8 cellular contexts compared by ENCODE assay signal in genomic region chr17:29613371-29613837, GRCh38. TPM values are rescaled to one million over a fixed set of nuclear protein-coding genes. Genes with fewer than 3 reads are reported as not detected.
DNase-seq lines count a peak whose midpoint lies in the region; ATAC-seq and TF ChIP-seq lines count a peak whose summit lies in the region.

No MANE protein-coding gene starts in this region.

- H3K4me3 ChIP-seq in HL-60 (replicated peaks; ENCODE audit: insufficient read depth, low read length) (no peak overlapping the region), esophagus squamous epithelium (peak overlapping the region in 3 of 4 donors; percentile 13 to 57 (median 32)), muscle layer of colon (ENCODE audit: low read depth in 1 of 2, low read length in 2 of 2) (peak overlapping the region; percentile 20 to 58)

- DNase-seq in AG09319 (ENCODE audit: extremely low read depth, low read depth): no peak
- peak in 1 of 2 experiments; percentile 72 for DNase-seq in HL-60 (ENCODE audit: low read depth in 1 of 2, low spot score in 1 of 2)
- peak; percentile 87 for DNase-seq in activated T-cell treated with anti-CD3 and anti-CD28 coated beads for 4 hours
- DNase-seq in esophagus squamous epithelium (lab: John Stamatoyannopoulos, UW): peak; percentile 59
- peak; percentile 95 to 97 for DNase-seq in stimulated activated CD8-positive, alpha-beta memory T cell treated with anti-CD3 and anti-CD28 coated beads, Interleukin-2, amount 100 ng/mL, for 48 hours (ENCODE audit: low read depth in 2 of 2)
- DNase-seq in NCI-H774 (lab: John Stamatoyannopoulos, UW): no peak

- H3K36me3 ChIP-seq in esophagus squamous epithelium (peaks cover 0 to 4% (median 0%) of the 10 kb centered on the region in 3 donors), muscle layer of colon (ENCODE audit: insufficient read depth, low read length) (no peaks in the 10 kb centered on the region)

- 40% methylated on average over 1 of the region's 47 CpGs; no CpG with 5 or more reads in 1 of the 2 donors for WGBS in esophagus squamous epithelium, 2 donors

- intact Hi-C loops in esophagus squamous epithelium (cut with DNase I): loop anchor here (10.0 kb wide), 1 partner anchor 161 kb away; no protein-coding TSS in a partner anchor

- ATAC-seq in HG03520 (IDR thresholded peaks at IDR 0.05; ENCODE audit: unreplicated experiment): no peak

- peak; percentile 61 for TF ChIP-seq CTCF in AG09319 (IDR thresholded peaks at IDR 0.05; ENCODE audit: low read depth, low read length)
- peak; percentile 14 for TF ChIP-seq CTCF in HL-60 (IDR thresholded peaks at IDR 0.05; ENCODE audit: insufficient read depth, low read length)
- peak; percentile 72 to 93 (median 88) for TF ChIP-seq CTCF in esophagus squamous epithelium (IDR thresholded peaks at IDR 0.05)

- H3K4me1 ChIP-seq in esophagus squamous epithelium (peaks cover 46 to 58% (median 54%) of the 10 kb centered on the region in 3 donors), muscle layer of colon (ENCODE audit: insufficient read depth, low read length) (peaks cover 48% of the 10 kb centered on the region)

- no peak for TF ChIP-seq POLR2A in esophagus squamous epithelium (IDR thresholded peaks at IDR 0.05)

- H3K9me3 ChIP-seq in esophagus squamous epithelium (no peaks in the 10 kb centered on the region), muscle layer of colon (ENCODE audit: low read length) (no peaks in the 10 kb centered on the region)

- H3K27me3 ChIP-seq in HL-60 (ENCODE audit: insufficient read depth, poor library complexity, severe bottlenecking) (peaks cover 8% of the 10 kb centered on the region), esophagus squamous epithelium (peaks cover 0 to 23% (median 0%) of the 10 kb centered on the region in 4 donors), muscle layer of colon (ENCODE audit: control insufficient read depth in 1 of 2, insufficient read depth in 2 of 2, low read length in 2 of 2) (peaks cover 0 to 16% of the 10 kb centered on the region in 2 donors)

- no peak overlapping the region for H3K9ac ChIP-seq in muscle layer of colon (ENCODE audit: low read length)

- H3K27ac ChIP-seq in HL-60 (replicated peaks) (no peak overlapping the region), esophagus squamous epithelium (peak overlapping the region in 2 of 4 donors; percentile 38 to 60), muscle layer of colon (ENCODE audit: low read depth, low read length) (peak overlapping the region; percentile 37)

RNA-seq across cellular contexts. Expression of gene CORO6, which starts 9.3 kb away (rescaled TPM):
- total RNA-seq in esophagus squamous epithelium: 10 to 100 TPM in 1 of 4 donors, 1 to 10 TPM in 3; 2.0 to 39.9 (median 6.5) TPM

RNA-seq across cellular contexts. Expression of gene ANKRD13B, which starts 20.5 kb away (rescaled TPM):
- 10 to 100 TPM in 2 of 4 donors, 1 to 10 TPM in 2; 3.3 to 18.7 (median 10.2) TPM for total RNA-seq in esophagus squamous epithelium

RNA-seq across cellular contexts. Expression of gene GIT1, which starts 24.0 kb away (rescaled TPM):
- total RNA-seq in esophagus squamous epithelium: 10 to 100 TPM; 24.0 to 45.4 (median 29.6) TPM

RNA-seq across cellular contexts. Expression of gene TP53I13, which starts 44.9 kb away (rescaled TPM):
- total RNA-seq in esophagus squamous epithelium: 10 to 100 TPM; 11.8 to 34.9 (median 21.8) TPM

RNA-seq across cellular contexts. Expression of gene ABHD15, which starts 46.6 kb away (rescaled TPM):
- 1 to 10 TPM; 4.3 to 7.2 (median 5.4) TPM for total RNA-seq in esophagus squamous epithelium

Comparison
In these comparisons a context has a peak if more than half of its experiments do, and no peak if none do; other contexts are left out.
1. DNase-seq: peak in activated T-cell treated with anti-CD3 and anti-CD28 coated beads for 4 hours (single experiment), esophagus squamous epithelium (single experiment) and stimulated activated CD8-positive, alpha-beta memory T cell treated with anti-CD3 and anti-CD28 coated beads, Interleukin-2, amount 100 ng/mL, for 48 hours (2 of 2); none in AG09319 (single experiment) and NCI-H774 (single experiment).
2. CTCF ChIP-seq: peak in every context shown above with its lines; median percentile 88 in esophagus squamous epithelium; 61 in AG09319; 14 in HL-60.